ENCODE assay signal across 19 cellular contexts in genomic region chrX:129795584-129795983, GRCh38. TPM values are rescaled to one million over a fixed set of nuclear protein-coding genes. Genes with fewer than 3 reads are reported as not detected.
DNase-seq lines count a peak whose midpoint lies in the region; ATAC-seq and TF ChIP-seq lines count a peak whose summit lies in the region.
"Had no signal": no experiment of that assay in that cellular context is flagged by ENCODE, and none has a peak within 500 bp of the region (broad histone marks: within the 10 kb centered on the region; RNA-seq: fewer than 3 reads in every experiment).

No MANE protein-coding gene starts in this region.

- H3K36me3 ChIP-seq in OCI-LY7 (ENCODE audit: insufficient read depth, low read length), result peaks cover 86% of the 10 kb centered on the region
- H3K36me3 ChIP-seq in upper lobe of left lung, result peaks cover 0 to 10% (median 3%) of the 10 kb centered on the region in 4 donors

- no peak for TF ChIP-seq POLR2A in upper lobe of left lung (IDR thresholded peaks at IDR 0.05)

- no peaks in the 10 kb centered on the region for H4K20me1 ChIP-seq in OCI-LY7 (ENCODE audit: insufficient read depth, low read length)

- CTCF ChIA-PET in OCI-LY7 (lab: Charles Lee; ENCODE audit: unreplicated experiment), result no interaction called here

- no peaks in the 10 kb centered on the region for H3K36me3 Mint-ChIP-seq in activated naive CD8-positive, alpha-beta T cell
- H3K36me3 Mint-ChIP-seq in activated naive CD8-positive, alpha-beta T cell treated with anti-CD3 and anti-CD28 coated beads, Interleukin-2, amount 50 U/mL, for 24 hours (ENCODE audit: low read depth), result peaks cover 17% of the 10 kb centered on the region
- peaks cover 0 to 27% (median 8%) of the 10 kb centered on the region in 3 donors for H3K36me3 Mint-ChIP-seq in immature natural killer cell
- peaks cover 87% of the 10 kb centered on the region for H3K36me3 Mint-ChIP-seq in stimulated activated effector memory CD8-positive, alpha-beta T cell treated with anti-CD3 and anti-CD28 coated beads, Interleukin-12 subunit alpha, Interleukin-12 subunit beta, amount 100 ng/mL, for 72 hours
- peaks cover 11% of the 10 kb centered on the region for H3K36me3 Mint-ChIP-seq in nephron progenitor cell (ENCODE audit: low read depth)

- H2AFZ ChIP-seq in OCI-LY7 (ENCODE audit: low read length), result no peak overlapping the region

- no peak for ATAC-seq in activated naive CD8-positive, alpha-beta T cell treated with anti-CD3 and anti-CD28 coated beads, Interleukin-2, amount 50 U/mL, for 24 hours
- ATAC-seq in stimulated activated effector memory CD8-positive, alpha-beta T cell treated with anti-CD3 and anti-CD28 coated beads, Interleukin-12 subunit alpha, Interleukin-12 subunit beta, amount 100 ng/mL, for 72 hours, result no peak
- ATAC-seq in upper lobe of left lung (ENCODE audit: low FRiP score in 2 of 2), result no peak
- ATAC-seq: HepG2 had no signal

- no peak for TF ChIP-seq EP300 in upper lobe of left lung (IDR thresholded peaks at IDR 0.05)

- no peak for DNase-seq in activated naive CD8-positive, alpha-beta T cell treated with anti-CD3 and anti-CD28 coated beads, Interleukin-2, amount 50 U/mL, for 24 hours
- DNase-seq in OCI-LY7 (ENCODE audit: low spot score) (no peak), immature natural killer cell (no peak), upper lobe of left lung (no peak), DMS79 treated with DMSO at 0.1 percent for 48 hours (lab: John Stamatoyannopoulos, UW) (no peak), nephron progenitor cell (no peak)
- DNase-seq in stimulated activated effector memory CD8-positive, alpha-beta T cell treated with anti-CD3 and anti-CD28 coated beads, Interleukin-12 subunit alpha, Interleukin-12 subunit beta, amount 100 ng/mL, for 72 hours (ENCODE audit: low spot score in 2 of 2), result no peak
- DNase-seq: CD8-positive, alpha-beta memory T cell; KG1; MV-4-11; NCI-H1694 treated with DMSO at 0.1 percent for 48 hours; NCI-H2227 treated with DMSO at 0.1 percent for 48 hours; NCI-H510A treated with DMSO at 0.1 percent for 48 hours; NCI-H774; OCI-M1; Right ventricle myocardium superior had no signal

- H3K27me3 ChIP-seq in upper lobe of left lung, result no peaks in the 10 kb centered on the region

- 64% methylated on average over 1 of the region's 1 CpG; no CpG with 5 or more reads in 1 of the 2 donors for WGBS in upper lobe of left lung, 2 donors

- peaks cover 26% of the 10 kb centered on the region for H3K4me1 Mint-ChIP-seq in activated naive CD8-positive, alpha-beta T cell (ENCODE audit: low read depth)
- H3K4me1 Mint-ChIP-seq in activated naive CD8-positive, alpha-beta T cell treated with anti-CD3 and anti-CD28 coated beads, Interleukin-2, amount 50 U/mL, for 24 hours, result peaks cover 30% of the 10 kb centered on the region
- H3K4me1 Mint-ChIP-seq in immature natural killer cell, result peaks cover 24 to 38% of the 10 kb centered on the region in 2 donors
- peaks cover 16% of the 10 kb centered on the region for H3K4me1 Mint-ChIP-seq in stimulated activated effector memory CD8-positive, alpha-beta T cell treated with anti-CD3 and anti-CD28 coated beads, Interleukin-12 subunit alpha, Interleukin-12 subunit beta, amount 100 ng/mL, for 72 hours
- peaks cover 18% of the 10 kb centered on the region for H3K4me1 Mint-ChIP-seq in nephron progenitor cell

- H3K4me3 ChIP-seq in OCI-LY7 (ENCODE audit: low read depth, low read length, poor library complexity, severe bottlenecking) (no peak overlapping the region), upper lobe of left lung (no peak overlapping the region)
- H3K4me3 ChIP-seq: BLaER1 had no signal

- no peak overlapping the region for H3K4me3 Mint-ChIP-seq in activated naive CD8-positive, alpha-beta T cell
- H3K4me3 Mint-ChIP-seq in activated naive CD8-positive, alpha-beta T cell treated with anti-CD3 and anti-CD28 coated beads, Interleukin-2, amount 50 U/mL, for 24 hours, result no peak overlapping the region
- H3K4me3 Mint-ChIP-seq in immature natural killer cell (no peak overlapping the region), nephron progenitor cell (no peak overlapping the region)
- no peak overlapping the region for H3K4me3 Mint-ChIP-seq in stimulated activated effector memory CD8-positive, alpha-beta T cell treated with anti-CD3 and anti-CD28 coated beads, Interleukin-12 subunit alpha, Interleukin-12 subunit beta, amount 100 ng/mL, for 72 hours
- H3K4me3 Mint-ChIP-seq: CD8-positive, alpha-beta memory T cell had no signal

- H3K4me2 ChIP-seq in OCI-LY7 (ENCODE audit: low read length), result no peak overlapping the region
- H3K4me2 ChIP-seq: BLaER1 had no signal

- H3K27ac ChIP-seq in OCI-LY7 (ENCODE audit: low read depth, low read length, poor library complexity, severe bottlenecking), result peak overlapping the region; percentile 28
- H3K27ac ChIP-seq in upper lobe of left lung, result no peak overlapping the region
- H3K27ac ChIP-seq: BLaER1 had no signal

- H3K27ac Mint-ChIP-seq in activated naive CD8-positive, alpha-beta T cell, result peak overlapping the region; percentile 50
- no peak overlapping the region for H3K27ac Mint-ChIP-seq in activated naive CD8-positive, alpha-beta T cell treated with anti-CD3 and anti-CD28 coated beads, Interleukin-2, amount 50 U/mL, for 24 hours
- H3K27ac Mint-ChIP-seq in immature natural killer cell (peak overlapping the region in 5 of 6 donors; percentile 19 to 79 (median 57)), nephron progenitor cell (no peak overlapping the region)
- H3K27ac Mint-ChIP-seq in stimulated activated effector memory CD8-positive, alpha-beta T cell treated with anti-CD3 and anti-CD28 coated beads, Interleukin-12 subunit alpha, Interleukin-12 subunit beta, amount 100 ng/mL, for 72 hours, result peak overlapping the region; percentile 29

- POLR2A ChIA-PET in OCI-LY7 (lab: Charles Lee), result interaction anchor here (1.7 kb wide), 1 partner anchor 13 kb away, joined by 4 read pairs; no protein-coding TSS in a partner anchor

- no peaks in the 10 kb centered on the region for H3K4me1 ChIP-seq in OCI-LY7 (ENCODE audit: insufficient read depth, low read length, poor library complexity, severe bottlenecking)
- H3K4me1 ChIP-seq in upper lobe of left lung, result no peaks in the 10 kb centered on the region
- H3K4me1 ChIP-seq: BLaER1 had no signal

- H3K79me2 ChIP-seq in OCI-LY7 (ENCODE audit: insufficient read depth, low read depth, low read length), result no peaks in the 10 kb centered on the region

- TF ChIP-seq CTCF in OCI-LY7 (conservative IDR thresholded peaks at IDR 0.05; ENCODE audit: low read length) (no peak), upper lobe of left lung (IDR thresholded peaks at IDR 0.05) (no peak), nephron progenitor cell (IDR thresholded peaks at IDR 0.05) (no peak)

- no peaks in the 10 kb centered on the region for H3K9me2 ChIP-seq in OCI-LY7 (ENCODE audit: insufficient read depth, low read length)

- no peaks in the 10 kb centered on the region for H3K9me3 Mint-ChIP-seq in activated naive CD8-positive, alpha-beta T cell (ENCODE audit: low read depth)
- no peaks in the 10 kb centered on the region for H3K9me3 Mint-ChIP-seq in activated naive CD8-positive, alpha-beta T cell treated with anti-CD3 and anti-CD28 coated beads, Interleukin-2, amount 50 U/mL, for 24 hours
- H3K9me3 Mint-ChIP-seq in immature natural killer cell (no peaks in the 10 kb centered on the region), nephron progenitor cell (peaks cover 8% of the 10 kb centered on the region)
- H3K9me3 Mint-ChIP-seq in stimulated activated effector memory CD8-positive, alpha-beta T cell treated with anti-CD3 and anti-CD28 coated beads, Interleukin-12 subunit alpha, Interleukin-12 subunit beta, amount 100 ng/mL, for 72 hours, result no peaks in the 10 kb centered on the region
- H3K9me3 Mint-ChIP-seq: CD8-positive, alpha-beta memory T cell had no signal

- intact Hi-C loops in OCI-LY7 (cut with micrococcal nuclease; ENCODE audit: unreplicated experiment), result no loop called here

- no TSS peak for BruUV-seq in OCI-LY7 (replicated peaks; lab: Mats Ljungman, UMichigan)

- H3K9me3 ChIP-seq in OCI-LY7 (ENCODE audit: low read length) (no peaks in the 10 kb centered on the region), upper lobe of left lung (no peaks in the 10 kb centered on the region)
- H3K9me3 ChIP-seq: BLaER1 had no signal

- no peaks in the 10 kb centered on the region for H3K27me3 Mint-ChIP-seq in activated naive CD8-positive, alpha-beta T cell
- no peaks in the 10 kb centered on the region for H3K27me3 Mint-ChIP-seq in activated naive CD8-positive, alpha-beta T cell treated with anti-CD3 and anti-CD28 coated beads, Interleukin-2, amount 50 U/mL, for 24 hours
- H3K27me3 Mint-ChIP-seq in immature natural killer cell (ENCODE audit: low read depth in 3 of 3), result peaks cover 2 to 4% (median 3%) of the 10 kb centered on the region in 3 donors
- H3K27me3 Mint-ChIP-seq in nephron progenitor cell (ENCODE audit: low read depth, poor library complexity), result peaks cover 10% of the 10 kb centered on the region

RNA-seq across cellular contexts. Expression of gene SASH3, which starts 15.8 kb away (rescaled TPM):
- 163 and 194 TPM in 2 replicates for total RNA-seq in OCI-LY7 (2014; rRNA removed; shearing (Covaris generic))
- 150 and 157 TPM in 2 replicates for total RNA-seq in OCI-LY7 (2022)
- 100 to 1,000 TPM; 254 to 569 (median 270) TPM for polyA plus RNA-seq in immature natural killer cell
- total RNA-seq in upper lobe of left lung, result 10 to 100 TPM; 21.5 to 60.3 (median 37.9) TPM
- total RNA-seq: HepG2 had no signal

RNA-seq across cellular contexts. Expression of gene ZDHHC9, which starts 48.1 kb away (rescaled TPM):
- 5.0 and 8.2 TPM in 2 replicates for total RNA-seq in OCI-LY7 (2014; rRNA removed; shearing (Covaris generic))
- total RNA-seq in OCI-LY7 (2022) (10.0 and 11.3 TPM in 2 replicates), upper lobe of left lung (10 to 100 TPM; 16.8 to 67.8 (median 41.7) TPM)
- polyA plus RNA-seq in immature natural killer cell, result 1 to 10 TPM; 1.4 to 2.2 (median 1.6) TPM

RNA-seq across cellular contexts. Expression of gene XPNPEP2, which starts 56.8 kb away (rescaled TPM):
- not detected in 2 replicates for total RNA-seq in OCI-LY7 (2014; rRNA removed; shearing (Covaris generic))
- total RNA-seq in OCI-LY7 (2022) (not detected in 2 replicates), upper lobe of left lung (1 to 10 TPM in 3 of 6 donors, under 1 TPM in 1, not detected in 2; 0.91 to 5.1 (median 2.5) TPM)
- polyA plus RNA-seq in immature natural killer cell, result 1 to 10 TPM in 2 of 3 donors, under 1 TPM in 1; 0.60 to 2.9 (median 2.7) TPM

Comparison
In these comparisons a context has a peak if more than half of its experiments do, and no peak if none do; other contexts are left out.
1. H3K27ac Mint-ChIP-seq: peak in activated naive CD8-positive, alpha-beta T cell (single experiment), immature natural killer cell (5 of 6) and stimulated activated effector memory CD8-positive, alpha-beta T cell treated with anti-CD3 and anti-CD28 coated beads, Interleukin-12 subunit alpha, Interleukin-12 subunit beta, amount 100 ng/mL, for 72 hours (single experiment); none in activated naive CD8-positive, alpha-beta T cell treated with anti-CD3 and anti-CD28 coated beads, Interleukin-2, amount 50 U/mL, for 24 hours (single experiment) and nephron progenitor cell (single experiment).